In the genomic region with DNA sequence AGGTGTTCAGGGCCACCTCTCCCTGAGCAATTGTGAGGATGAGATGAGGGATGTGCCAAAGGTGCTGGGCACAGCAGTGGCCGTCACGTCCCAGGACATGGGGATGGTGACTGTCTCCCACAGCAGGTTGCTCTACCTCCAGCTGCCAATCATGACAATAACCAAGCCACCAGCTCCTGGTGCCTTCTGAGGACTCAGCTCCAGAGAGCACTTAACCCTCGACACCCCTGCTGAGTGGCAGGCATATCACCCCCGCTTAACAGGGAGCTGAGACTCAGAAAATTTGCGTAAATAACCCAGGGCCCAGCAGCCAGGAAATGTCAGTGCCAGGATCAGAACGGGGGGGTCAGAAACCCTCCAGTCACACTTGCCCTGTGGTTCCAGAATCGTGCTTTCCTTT, we compare ENCODE assay signal across 23 cellular contexts. TPM values are rescaled to one million over a fixed set of nuclear protein-coding genes. Genes with fewer than 3 reads are reported as not detected.
"Had no signal": no experiment of that assay in that cellular context is flagged by ENCODE, and none has a peak within 500 bp of the region (broad histone marks: within the 10 kb centered on the region; RNA-seq: fewer than 3 reads in every experiment).

No MANE protein-coding gene starts in this region.

- H3K9ac ChIP-seq: KMS-11, SK-N-SH had no signal

- ATAC-seq: HepG2, K562, T-cell had no signal

- H3K9me3 ChIP-seq: SK-N-SH had no signal

- H3K4me3 ChIP-seq: K562 had no signal

- H3K27ac ChIP-seq: KMS-11 had no signal

- DNase-seq: Kasumi-1, MV-4-11, NCI-H1048, NCI-H1105, NCI-H1436, NCI-H187, NCI-H2171 treated with DMSO at 0.1 percent for 48 hours, NCI-H345, NCI-H446 treated with DMSO at 0.1 percent for 48 hours, NCI-H510A treated with DMSO at 0.1 percent for 48 hours, NCI-H526, NCI-H82, Right ventricle myocardium superior, SK-N-SH, SW 1271, T-cell had no signal

- H3K4me2 ChIP-seq: KMS-11, SK-N-SH had no signal

RNA-seq across cellular contexts. Expression of a gene that starts 8.4 kb away (rescaled TPM):
- total RNA-seq: HepG2, HT1080, K562, Right ventricle myocardium superior, SK-MEL-5, T-cell had no signal
- polyA plus RNA-seq: HepG2, IgD-negative memory B cell, K562, SK-N-SH had no signal

RNA-seq across cellular contexts. Expression of a gene that starts 23.4 kb away (rescaled TPM):
- polyA plus RNA-seq: IgD-negative memory B cell had no signal

RNA-seq across cellular contexts. Expression of a gene that starts 37.9 kb away (rescaled TPM):
- total RNA-seq: HepG2, M059J, T-cell had no signal
- polyA plus RNA-seq: HepG2, IgD-negative memory B cell had no signal
